Comparison of ENCODE assay signal across 1 cellular context in genomic region chr4:102344955-102345794, GRCh38.
TF ChIP-seq lines count a peak whose summit lies in the region.

TSS of gene SLC39A8 (minus strand) at chr4:102345482. CDS start at chr4:102344662, 820 bp downstream.

TF ChIP-seq in HepG2, 621 proteins besides CTCF, POLR2A, EP300 and RAD21 (continued from another document and continues in another):
- TF ChIP-seq RERE (CRISPR knock-in tag; IDR thresholded peaks at IDR 0.05; ENCODE audit: low read depth) (no peak), ZNF329 (CRISPR knock-in tag; IDR thresholded peaks at IDR 0.05; ENCODE audit: low read depth) (no peak), POGK (CRISPR knock-in tag; conservative IDR thresholded peaks at IDR 0.05) (no peak), ZNF7 (CRISPR knock-in tag; IDR thresholded peaks at IDR 0.05) (no peak), GMEB1 (CRISPR knock-in tag; IDR thresholded peaks at IDR 0.05; ENCODE audit: borderline replicate concordance) (peak; percentile 50; the same call in 1 of the 2 replicates), ZNF660 (CRISPR knock-in tag; IDR thresholded peaks at IDR 0.05; ENCODE audit: borderline replicate concordance, low read depth) (no peak), SP2 (CRISPR knock-in tag; IDR thresholded peaks at IDR 0.05) (no peak), ZMAT5 (CRISPR knock-in tag; IDR thresholded peaks at IDR 0.05; ENCODE audit: borderline replicate concordance, low read depth) (no peak), KAT2B (IDR thresholded peaks at IDR 0.05; ENCODE audit: borderline replicate concordance, low read depth, low read length) (no peak), ZNF563 (CRISPR knock-in tag; IDR thresholded peaks at IDR 0.05) (0 out of 2 replicates have a peak, but pooled peaks have one; percentile 41), SP1 (IDR thresholded peaks at IDR 0.05) (no peak), SP1 (CRISPR knock-in tag; IDR thresholded peaks at IDR 0.05) (peak; percentile 55; the same call in 1 of the 2 replicates), MTERF4 (CRISPR knock-in tag; IDR thresholded peaks at IDR 0.05) (peak; percentile 37; the same call in 1 of the 2 replicates), PRDM4 (CRISPR knock-in tag; IDR thresholded peaks at IDR 0.05; ENCODE audit: borderline replicate concordance) (no peak), NR0B2 (CRISPR knock-in tag; IDR thresholded peaks at IDR 0.05) (0 out of 2 replicates have a peak, but pooled peaks have one; percentile 37), ZNF766 (CRISPR knock-in tag; IDR thresholded peaks at IDR 0.05; ENCODE audit: borderline replicate concordance) (no peak), TAF15 (IDR thresholded peaks at IDR 0.05; ENCODE audit: low read depth, low read length, poor library complexity, severe bottlenecking) (no peak), HIC2 (CRISPR knock-in tag; IDR thresholded peaks at IDR 0.05; ENCODE audit: low read depth) (peak; percentile 23; the same call in 1 of the 2 replicates), SIN3A (IDR thresholded peaks at IDR 0.05; ENCODE audit: borderline replicate concordance, low read depth, low read length) (peak; percentile 61; the same call in 1 of the 2 replicates), ZBTB25 (CRISPR knock-in tag; IDR thresholded peaks at IDR 0.05) (peak; percentile 19; the same call in 1 of the 2 replicates), ZFP91 (CRISPR knock-in tag; IDR thresholded peaks at IDR 0.05; ENCODE audit: borderline replicate concordance) (peak; percentile 30; the same call in 1 of the 2 replicates), CHD4 (IDR thresholded peaks at IDR 0.05; ENCODE audit: borderline replicate concordance, low read length) (no peak), TEAD2 (CRISPR knock-in tag; IDR thresholded peaks at IDR 0.05) (no peak), ZNF234 (CRISPR knock-in tag; conservative IDR thresholded peaks at IDR 0.05) (no peak), CHD2 (IDR thresholded peaks at IDR 0.05; ENCODE audit: low read depth, low read length) (no peak), ZBTB7A (CRISPR knock-in tag; IDR thresholded peaks at IDR 0.05) (peak; percentile 73; the same call in 1 of the 2 replicates), SOX13 (IDR thresholded peaks at IDR 0.05) (no peak), SOX13 (CRISPR knock-in tag; conservative IDR thresholded peaks at IDR 0.05 in 1 of 2, IDR thresholded peaks at IDR 0.05 in 1 of 2) (peak in 1 of 2 experiments; percentile 29; a peak in 1 of 4 replicates), ZNF790 (CRISPR knock-in tag; IDR thresholded peaks at IDR 0.05; ENCODE audit: borderline replicate concordance) (no peak), HNRNPUL1 (IDR thresholded peaks at IDR 0.05; ENCODE audit: low read depth, low read length) (no peak), KLF12 (CRISPR knock-in tag; IDR thresholded peaks at IDR 0.05; ENCODE audit: borderline replicate concordance) (no peak), MAFG (CRISPR knock-in tag; IDR thresholded peaks at IDR 0.05) (no peak), ZNF33A (CRISPR knock-in tag; IDR thresholded peaks at IDR 0.05; ENCODE audit: borderline replicate concordance) (no peak), BORCS8-MEF2B (CRISPR knock-in tag; IDR thresholded peaks at IDR 0.05) (peak; percentile 74; the same call in 1 of the 2 replicates), NR2F6 (IDR thresholded peaks at IDR 0.05) (no peak), NR2F6 (CRISPR knock-in tag; IDR thresholded peaks at IDR 0.05) (no peak), RFX1 (IDR thresholded peaks at IDR 0.05) (no peak), POLR2AphosphoS5 (IDR thresholded peaks at IDR 0.05; ENCODE audit: low read depth, low read length) (no peak), CREBL2 (CRISPR knock-in tag; IDR thresholded peaks at IDR 0.05; ENCODE audit: borderline replicate concordance) (no peak)
